8 cellular contexts compared by ENCODE assay signal in genomic region chr5:141846031-141846430, GRCh38. TPM values are rescaled to one million over a fixed set of nuclear protein-coding genes. Genes with fewer than 3 reads are reported as not detected.
DNase-seq lines count a peak whose midpoint lies in the region; ATAC-seq, FAIRE-seq and TF ChIP-seq lines count a peak whose summit lies in the region.

No MANE protein-coding gene starts in this region.

- H3K4me3 Mint-ChIP-seq in T-helper 17 cell = no peak overlapping the region
- H3K4me3 Mint-ChIP-seq in CD4-positive, alpha-beta memory T cell = no peak overlapping the region

- H3K9ac ChIP-seq in K562 (ENCODE audit: insufficient read depth in 1 of 2, low read depth in 2 of 2, low read length in 2 of 2) = peak overlapping the region in 1 of 2 experiments; percentile 56; a peak in 1 of 4 replicates

- H3K4me1 Mint-ChIP-seq in T-helper 17 cell = peaks cover 13% of the 10 kb centered on the region
- peaks cover 5 to 11% (median 9%) of the 10 kb centered on the region in 4 donors for H3K4me1 Mint-ChIP-seq in CD4-positive, alpha-beta memory T cell

- no peak for FAIRE-seq in K562 (lab: Jason Lieb, UNC)

- no peak for TF ChIP-seq EP300 in K562 (IDR thresholded peaks at IDR 0.05; ENCODE audit: low read length)

- ATAC-seq in K562 = no peak
- ATAC-seq in T-helper 17 cell = no peak

- H3K4me2 ChIP-seq in K562 (ENCODE audit: insufficient read depth, low read length) = peak overlapping the region; percentile 43; the same call in 1 of the 2 replicates
- no peak overlapping the region for H3K4me2 ChIP-seq in PC-9

- H3F3A ChIP-seq in PC-9 (ENCODE audit: insufficient read depth, low read depth) = peaks cover 29% of the 10 kb centered on the region

- no peak overlapping the region for H3K27ac Mint-ChIP-seq in T-helper 17 cell
- peak overlapping the region in 1 of 7 donors; percentile 5 for H3K27ac Mint-ChIP-seq in CD4-positive, alpha-beta memory T cell

- CTCF ChIA-PET in K562 (lab: Yijun Ruan, JAX; ENCODE audit: low intra/inter-chr PET ratio) = no interaction called here
- CTCF ChIA-PET in PC-9 (lab: Charles Lee) = no interaction called here
- CTCF ChIA-PET in CD4-positive, alpha-beta memory T cell (lab: Charles Lee; ENCODE audit: partially characterized antibody) = interaction anchor here (1.0 to 1.2 kb wide), 2 partner anchors 34 to 115 kb away, joined by 4 to 5 read pairs; no protein-coding TSS in a partner anchor

- H3K9me3 ChIP-seq in K562 (replicated peaks; ENCODE audit: control insufficient read depth, insufficient read depth, low read depth, low read length) (no peaks in the 10 kb centered on the region), T-helper 17 cell (ENCODE audit: control insufficient read depth, low read length, poor library complexity, severe bottlenecking) (no peaks in the 10 kb centered on the region), PC-9 (ENCODE audit: insufficient read depth, low read depth) (no peaks in the 10 kb centered on the region)
- no peaks in the 10 kb centered on the region for H3K9me3 ChIP-seq in CD4-positive, alpha-beta memory T cell (ENCODE audit: control insufficient read depth in 1 of 2, low read length in 2 of 2)

- no peak for TF ChIP-seq CTCF in K562 (IDR thresholded peaks at IDR 0.05 in 2 of 3, conservative IDR thresholded peaks at IDR 0.05 in 1 of 3; ENCODE audit: insufficient read depth in 2 of 3, low read depth in 1 of 3, low read length in 3 of 3)
- TF ChIP-seq CTCF in PC-9 (conservative IDR thresholded peaks at IDR 0.05) = no peak

- BruUV-seq in K562 (replicated peaks; lab: Mats Ljungman, UMichigan) (no TSS peak), PC-9 (replicated peaks; lab: Mats Ljungman, UMichigan) (no TSS peak)

- DNase-seq in DMS53 treated with DMSO at 0.1 percent for 48 hours (lab: John Stamatoyannopoulos, UW; ENCODE audit: unreplicated experiment) = peak; percentile 43
- peak; percentile 49 to 91 (median 68) for DNase-seq in NCI-H1417 (lab: John Stamatoyannopoulos, UW)
- DNase-seq in K562 (ENCODE audit: extremely low read depth in 1 of 4, low spot score in 3 of 4) = peak in 2 of 4 experiments; percentile 23 to 56
- DNase-seq in middle frontal gyrus (ENCODE audit: extremely low spot score, low spot score) = peak; percentile 76
- DNase-seq in T-helper 17 cell = no peak
- no peak for DNase-seq in PC-9
- DNase-seq in CD4-positive, alpha-beta memory T cell = no peak
- DNase-seq in stimulated activated CD4-positive, alpha-beta T cell treated with anti-CD3 and anti-CD28 coated beads, Interleukin-12 subunit alpha, Interleukin-12 subunit beta, amount 100 ng/mL, for 4 hours = no peak

- H3K27ac ChIP-seq in K562 (ENCODE audit: extremely low read depth, low read depth, low read length) (no peak overlapping the region), PC-9 (no peak overlapping the region)
- H3K27ac ChIP-seq in CD4-positive, alpha-beta memory T cell (ENCODE audit: low read depth, low read length) = no peak overlapping the region

- H3K36me3 ChIP-seq in K562 (ENCODE audit: control insufficient read depth, insufficient read depth, low read length) (no peaks in the 10 kb centered on the region), PC-9 (ENCODE audit: low read depth) (no peaks in the 10 kb centered on the region)
- no peaks in the 10 kb centered on the region for H3K36me3 ChIP-seq in CD4-positive, alpha-beta memory T cell (ENCODE audit: insufficient read depth, low read length)

- H2AFZ ChIP-seq in K562 (ENCODE audit: low read depth, low read length) (0 out of 2 replicates have a peak overlapping the region, but pooled peaks have one; percentile 4), PC-9 (no peak overlapping the region)

- H3K27me3 ChIP-seq in K562 (ENCODE audit: control insufficient read depth in 2 of 2, insufficient read depth in 2 of 2, low read length in 2 of 2) (peaks cover 0 to 17% of the 10 kb centered on the region in 2 experiments; a peak in 2 of 5 replicates), PC-9 (ENCODE audit: insufficient read depth, low read depth) (no peaks in the 10 kb centered on the region)
- H3K27me3 ChIP-seq in CD4-positive, alpha-beta memory T cell (ENCODE audit: insufficient read depth, low read length) = no peaks in the 10 kb centered on the region

- peaks cover 2% of the 10 kb centered on the region for H3K36me3 Mint-ChIP-seq in T-helper 17 cell (ENCODE audit: low read depth)
- peaks cover 0 to 2% of the 10 kb centered on the region in 2 donors for H3K36me3 Mint-ChIP-seq in CD4-positive, alpha-beta memory T cell

- H3K4me3 ChIP-seq in K562 = no peak overlapping the region
- no peak overlapping the region for H3K4me3 ChIP-seq in PC-9
- no peak overlapping the region for H3K4me3 ChIP-seq in CD4-positive, alpha-beta memory T cell (ENCODE audit: low read length in 2 of 2)

- H3K9me1 ChIP-seq in K562 (ENCODE audit: control insufficient read depth, insufficient read depth, low read length) = no peaks in the 10 kb centered on the region

- H3K9me3 Mint-ChIP-seq in CD4-positive, alpha-beta memory T cell = no peaks in the 10 kb centered on the region

- no peaks in the 10 kb centered on the region for H3K79me2 ChIP-seq in K562 (ENCODE audit: control insufficient read depth, insufficient read depth, low read length)
- H3K79me2 ChIP-seq in PC-9 (ENCODE audit: low read depth) = peaks cover 12% of the 10 kb centered on the region; the same call in 1 of the 2 replicates

- TF ChIP-seq POLR2A in K562 (conservative IDR thresholded peaks at IDR 0.05) = no peak

- no peaks in the 10 kb centered on the region for H4K20me1 ChIP-seq in K562 (replicated peaks; ENCODE audit: control insufficient read depth, insufficient read depth, low read length)
- no peaks in the 10 kb centered on the region for H4K20me1 ChIP-seq in PC-9 (ENCODE audit: insufficient read depth)

- in situ Hi-C loops in K562 (cut with MboI) = no loop called here

- H3K9me2 ChIP-seq in PC-9 (ENCODE audit: insufficient read depth) = no peaks in the 10 kb centered on the region

- intact Hi-C loops in K562 (cut with micrococcal nuclease) = no loop called here
- intact Hi-C loops in PC-9 (cut with micrococcal nuclease; ENCODE audit: unreplicated experiment) = no loop called here
- intact Hi-C loops in CD4-positive, alpha-beta memory T cell (cut with micrococcal nuclease) = no loop called here

- POLR2A ChIA-PET in K562 (lab: Yijun Ruan, JAX) (interaction anchor here (0.6 to 1.2 kb wide), 4 partner anchors 18 to 130 kb away, joined by 3 to 4 read pairs (median 3); partner anchors contain the start of gene DELE1), PC-9 (lab: Charles Lee; ENCODE audit: unreplicated experiment) (interaction anchor here (0.6 kb wide), 1 partner anchor 132 kb away, joined by 7 read pairs; no protein-coding TSS in a partner anchor)
- POLR2A ChIA-PET in CD4-positive, alpha-beta memory T cell (lab: Charles Lee; ENCODE audit: partially characterized antibody) = interaction anchor here (0.8 kb wide), 1 partner anchor 11 kb away, joined by 3 read pairs; no protein-coding TSS in a partner anchor

- no peak for TF ChIP-seq RAD21 in K562 (CRISPR knock-in tag; conservative IDR thresholded peaks at IDR 0.05 in 1 of 2, IDR thresholded peaks at IDR 0.05 in 1 of 2)

- WGBS in K562 (ENCODE audit: insufficient coverage, low coverage, missing lambda C conversion rate) = 46% methylated on average over 10 of the region's 10 CpGs

- H3K27me3 Mint-ChIP-seq in T-helper 17 cell = peaks cover 34% of the 10 kb centered on the region
- H3K27me3 Mint-ChIP-seq in CD4-positive, alpha-beta memory T cell = peaks cover 1 to 13% of the 10 kb centered on the region in 2 donors

- H3K4me1 ChIP-seq in K562 (replicated peaks in 1 of 2; ENCODE audit: control insufficient read depth in 2 of 2, insufficient read depth in 2 of 2, low read length in 2 of 2) (peaks cover 20 to 41% of the 10 kb centered on the region in 2 experiments), PC-9 (replicated peaks; ENCODE audit: insufficient read depth) (peaks cover 70% of the 10 kb centered on the region)
- H3K4me1 ChIP-seq in CD4-positive, alpha-beta memory T cell (ENCODE audit: insufficient read depth, low read length) = peaks cover 9% of the 10 kb centered on the region

TF ChIP-seq in K562, 482 proteins besides CTCF, POLR2A, EP300 and RAD21 (continues in another document):
- TF ChIP-seq ETV6 (IDR thresholded peaks at IDR 0.05; ENCODE audit: borderline replicate concordance in 1 of 2, low read depth in 2 of 2, low read length in 1 of 2) = no peak
- no peak for TF ChIP-seq ETV6 (CRISPR knock-in tag; IDR thresholded peaks at IDR 0.05; ENCODE audit: borderline replicate concordance)
- TF ChIP-seq TFAP4 (CRISPR knock-in tag; IDR thresholded peaks at IDR 0.05; ENCODE audit: borderline replicate concordance) = peak; percentile 34; the same call in 1 of the 2 replicates
- TF ChIP-seq RFX1 (IDR thresholded peaks at IDR 0.05) = peak; percentile 94

RNA-seq across cellular contexts. Expression of gene PCDH1, which starts 32.2 kb away (rescaled TPM):
- total RNA-seq in K562 (2011; cell fraction: chromatin; rRNA removed; ENCODE audit: low replicate concordance) = 3.9 and 10.2 TPM in 2 replicates
- total RNA-seq in K562 (2011; cell fraction: nucleolus; rRNA removed) = 12.1 and 13.5 TPM in 2 replicates
- total RNA-seq in K562 (2011; cell fraction: nucleoplasm; rRNA removed) = 6.8 and 8.7 TPM in 2 replicates
- 3.3 and 3.6 TPM in 2 replicates for total RNA-seq in K562 (2014; rRNA removed)
- total RNA-seq in K562 (2014; rRNA removed; fragmentation: Illumina TruSeq; extraction: Trizol) = 0.77 and 1.1 TPM in 2 replicates
- 0.80 and 1.1 TPM in 2 replicates for total RNA-seq in K562 (2015; rRNA removed; fragmentation: Illumina TruSeq; extraction: Trizol)
- total RNA-seq in K562 (2021) = 3.2 and 3.6 TPM in 2 replicates
- 1.1 and 2.3 TPM in 2 replicates for polyA plus RNA-seq in K562 (2011; rRNA removed)
- 1.9 and 4.1 TPM in 2 replicates for polyA plus RNA-seq in K562 (2011; cell fraction: cytosol; rRNA removed)
- polyA plus RNA-seq in K562 (2011; cell fraction: nucleus; rRNA removed) = 0.95 and 3.6 TPM in 2 replicates
- 1.5 and 1.6 TPM in 2 replicates for polyA plus RNA-seq in K562 (2012)
- polyA plus RNA-seq in K562 (2014; fragmentation: Illumina TruSeq; extraction: Trizol) = 2.2 and 2.3 TPM in 2 replicates
- polyA plus RNA-seq in K562 (2014; fragmentation: Nextera tagmentation; extraction: Ambion mirVana) = under 1 TPM in 1 of 2 experiments, not detected in 1; 0.11 TPM
- 1.4 and 1.6 TPM in 2 replicates for polyA plus RNA-seq in K562 (2014; rRNA removed)
- polyA minus RNA-seq in K562 (2011; rRNA and poly(A)+ RNA removed) = 2.4 and 11.1 TPM in 2 replicates
- polyA minus RNA-seq in K562 (2011; cell fraction: cytosol; rRNA and poly(A)+ RNA removed) = 2.3 and 6.8 TPM in 2 replicates
- polyA minus RNA-seq in K562 (2011; cell fraction: nucleus; rRNA and poly(A)+ RNA removed) = 1.6 and 2.2 TPM in 2 replicates
- under 1 TPM; 0.57 to 0.87 TPM for total RNA-seq in T-helper 17 cell
- total RNA-seq in PC-9 (2021) = 88.5 and 101 TPM in 2 replicates
- total RNA-seq in CD4-positive, alpha-beta memory T cell = not detected
- polyA plus RNA-seq in CD4-positive, alpha-beta memory T cell = not detected

Comparison
In these comparisons a context has a peak if more than half of its experiments do, and no peak if none do; other contexts are left out.
1. DNase-seq: peak in DMS53 treated with DMSO at 0.1 percent for 48 hours (single experiment), NCI-H1417 (3 of 3) and middle frontal gyrus (single experiment); none in T-helper 17 cell (0 of 3), PC-9 (0 of 2), CD4-positive, alpha-beta memory T cell (0 of 5) and stimulated activated CD4-positive, alpha-beta T cell treated with anti-CD3 and anti-CD28 coated beads, Interleukin-12 subunit alpha, Interleukin-12 subunit beta, amount 100 ng/mL, for 4 hours (single experiment).